1 cellular context compared by ENCODE assay signal in the genomic region with DNA sequence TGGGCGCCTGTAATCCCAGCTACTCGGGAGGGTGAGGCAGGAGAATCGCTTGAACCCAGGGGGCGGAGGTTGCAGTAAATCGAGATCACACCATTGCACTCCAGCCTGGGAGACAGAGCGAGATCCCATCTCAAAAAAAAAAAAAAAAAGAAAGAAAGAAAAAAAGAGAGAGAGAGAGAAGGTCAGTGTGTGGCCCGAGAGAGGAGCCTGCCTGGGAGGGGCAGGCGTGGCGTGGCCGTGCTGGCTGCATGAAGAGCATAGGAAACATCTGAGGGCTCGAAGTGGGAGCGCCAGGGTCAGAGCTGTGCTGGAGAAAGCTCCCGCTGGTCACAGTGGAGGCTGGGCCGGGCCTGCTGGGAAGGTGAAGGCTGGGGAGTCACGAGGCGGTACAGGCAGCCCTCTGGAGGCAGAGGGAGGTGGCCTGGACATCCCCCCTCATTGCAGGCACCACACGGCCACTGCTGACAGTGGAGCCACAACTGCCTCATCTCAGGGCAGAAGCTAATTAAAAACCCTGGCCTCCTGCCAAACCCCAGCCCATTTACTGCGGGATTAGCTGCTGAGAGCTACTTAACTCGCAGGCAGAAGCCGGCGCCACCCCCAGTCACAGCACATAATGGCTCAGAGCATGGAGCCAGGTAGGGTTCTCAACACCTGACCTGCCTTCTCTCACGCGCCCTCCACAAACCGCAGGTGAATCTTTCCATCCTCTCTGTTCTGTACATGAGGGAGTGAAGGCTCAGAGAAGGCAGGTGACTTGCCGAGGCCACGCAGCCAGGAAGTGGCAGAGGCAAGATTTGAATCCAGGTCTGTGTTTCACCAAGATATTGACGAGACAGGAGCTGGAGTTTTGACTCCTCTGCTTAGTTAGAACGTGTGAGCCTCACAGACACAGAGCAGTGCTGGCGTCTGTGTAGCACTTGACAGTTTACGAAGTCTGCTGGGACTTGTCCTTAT.
TF ChIP-seq lines count a peak whose summit lies in the region.

No MANE protein-coding gene starts in this region.

TF ChIP-seq in SK-N-SH treated with all-trans-retinoic acid at 6 μM for 48 hours, 23 proteins besides CTCF, POLR2A, EP300 and RAD21 (continued from another document):
- TF ChIP-seq TSHZ2 (CRISPR knock-in tag; IDR thresholded peaks at IDR 0.05) (no peak), ZFP30 (CRISPR knock-in tag; IDR thresholded peaks at IDR 0.05) (no peak), ESRRG (CRISPR knock-in tag; IDR thresholded peaks at IDR 0.05) (no peak)
